Comparison of ENCODE assay signal across 8 cellular contexts in the genomic region with DNA sequence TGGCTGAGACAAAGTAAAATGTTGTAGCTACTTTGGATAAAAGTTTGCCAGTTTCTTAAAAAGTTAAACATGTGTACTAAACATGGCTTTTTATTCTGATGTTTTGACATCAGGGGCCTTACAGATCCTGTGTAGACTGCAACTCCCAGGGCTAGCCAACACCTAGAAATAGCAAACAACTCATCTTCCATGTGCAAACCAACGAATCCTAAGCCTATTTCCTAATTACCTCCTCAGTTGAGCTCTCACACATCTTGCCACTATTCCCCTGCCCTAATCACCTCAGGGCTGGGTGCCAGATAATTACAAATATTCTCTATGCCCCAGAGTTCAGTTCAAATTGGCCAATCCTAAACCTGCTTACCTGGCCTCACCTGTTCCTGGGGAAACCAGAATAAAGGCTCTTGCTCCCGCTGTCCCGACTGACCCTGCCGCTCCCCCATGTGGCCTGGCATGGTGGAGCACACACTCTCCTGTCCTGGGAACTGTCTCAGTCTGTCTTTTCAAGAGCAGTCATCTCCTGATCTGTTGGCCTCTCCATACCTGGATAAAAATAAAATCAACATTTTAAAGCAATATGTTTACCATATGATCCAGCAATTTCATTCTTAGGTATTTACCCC. TPM values are rescaled to one million over a fixed set of nuclear protein-coding genes. Genes with fewer than 3 reads are reported as not detected.
DNase-seq lines count a peak whose midpoint lies in the region; ATAC-seq and TF ChIP-seq lines count a peak whose summit lies in the region.

No MANE protein-coding gene starts in this region.

- CTCF ChIA-PET in A673 (lab: Charles Lee) (no interaction called here), PC-9 (lab: Charles Lee) (no interaction called here)

- no peaks in the 10 kb centered on the region for H4K20me1 ChIP-seq in PC-9 (ENCODE audit: insufficient read depth)

- ATAC-seq in naive B cell (ENCODE audit: low read depth in 2 of 2) (peak; percentile 66 to 70), HG03521 (IDR thresholded peaks at IDR 0.05; ENCODE audit: unreplicated experiment) (no peak)

- H3K4me1 ChIP-seq in A673 (ENCODE audit: insufficient read depth, low read length, poor library complexity, severe bottlenecking) (no peaks in the 10 kb centered on the region), PC-9 (replicated peaks; ENCODE audit: insufficient read depth) (peaks cover 8% of the 10 kb centered on the region; the same call in 1 of the 2 replicates)

- no TSS peak for BruUV-seq in A673 (replicated peaks; lab: Mats Ljungman, UMichigan)
- no TSS peak for BruUV-seq in PC-9 (replicated peaks; lab: Mats Ljungman, UMichigan)

- H3K9me3 Mint-ChIP-seq in naive B cell, result peaks cover 0 to 7% (median 0%) of the 10 kb centered on the region in 7 donors

- H3K9me2 ChIP-seq in PC-9 (ENCODE audit: insufficient read depth), result no peaks in the 10 kb centered on the region

- POLR2A ChIA-PET in A673 (lab: Charles Lee; ENCODE audit: low non-redundant PET), result no interaction called here
- POLR2A ChIA-PET in PC-9 (lab: Charles Lee; ENCODE audit: unreplicated experiment), result no interaction called here

- intact Hi-C loops in A673 (cut with micrococcal nuclease; ENCODE audit: unreplicated experiment) (no loop called here), PC-9 (cut with micrococcal nuclease; ENCODE audit: unreplicated experiment) (loop anchor here (2.0 to 5.0 kb wide), 2 partner anchors 136 to 231 kb away; partner anchors contain the start of genes GFM2 and NSA2)

- no peak overlapping the region for H3K27ac ChIP-seq in A673 (ENCODE audit: low read depth, low read length, poor library complexity, severe bottlenecking)
- H3K27ac ChIP-seq in PC-9, result no peak overlapping the region

- H3K27me3 Mint-ChIP-seq in naive B cell, result peaks cover 0 to 11% (median 10%) of the 10 kb centered on the region in 3 donors

- H3K27ac Mint-ChIP-seq in naive B cell, result no peak overlapping the region

- no peaks in the 10 kb centered on the region for H3F3A ChIP-seq in PC-9 (ENCODE audit: insufficient read depth, low read depth)

- no peaks in the 10 kb centered on the region for H3K9me3 ChIP-seq in A673 (ENCODE audit: low read depth, low read length, poor library complexity, severe bottlenecking)
- no peaks in the 10 kb centered on the region for H3K9me3 ChIP-seq in PC-9 (ENCODE audit: insufficient read depth, low read depth)

- H3K4me3 ChIP-seq in A673 (ENCODE audit: low read depth, low read length, poor library complexity, severe bottlenecking) (no peak overlapping the region), PC-9 (no peak overlapping the region)

- TF ChIP-seq CTCF in A673 (conservative IDR thresholded peaks at IDR 0.05; ENCODE audit: low read depth, low read length) (peak; percentile 37), GM12872 (IDR thresholded peaks at IDR 0.05; ENCODE audit: insufficient read depth, low read depth, low read length) (peak; percentile 64), PC-9 (conservative IDR thresholded peaks at IDR 0.05) (peak; percentile 75)

- H3K79me2 ChIP-seq in PC-9 (ENCODE audit: low read depth), result no peaks in the 10 kb centered on the region

- H3K4me2 ChIP-seq in PC-9, result peak overlapping the region; percentile 21; the same call in 1 of the 2 replicates

- no peaks in the 10 kb centered on the region for H3K36me3 Mint-ChIP-seq in naive B cell

- no peak for DNase-seq in A673 (ENCODE audit: low spot score)
- peak; percentile 67 to 78 for DNase-seq in PC-9
- DNase-seq in dermis blood vessel endothelial cell, result peak; percentile 13
- peak; percentile 17 for DNase-seq in naive B cell
- DNase-seq in NCI-H2227 (lab: John Stamatoyannopoulos, UW; ENCODE audit: unreplicated experiment), result no peak
- DNase-seq in NAMALWA (ENCODE audit: low spot score), result no peak

- H3K4me3 Mint-ChIP-seq in naive B cell, result no peak overlapping the region

- no peaks in the 10 kb centered on the region for H3K36me3 ChIP-seq in A673 (ENCODE audit: insufficient read depth, low read length, poor library complexity, severe bottlenecking)
- H3K36me3 ChIP-seq in PC-9 (ENCODE audit: low read depth), result no peaks in the 10 kb centered on the region

- H3K27me3 ChIP-seq in A673 (replicated peaks; ENCODE audit: insufficient read depth, low read depth, low read length, poor library complexity) (no peaks in the 10 kb centered on the region), PC-9 (ENCODE audit: insufficient read depth, low read depth) (no peaks in the 10 kb centered on the region)

- no peaks in the 10 kb centered on the region for H3K4me1 Mint-ChIP-seq in naive B cell

- no peak overlapping the region for H2AFZ ChIP-seq in PC-9

RNA-seq across cellular contexts. Expression of gene FAM169A, which starts 37.1 kb away (rescaled TPM):
- total RNA-seq in A673 (2021) (10.5 and 11.2 TPM in 2 replicates), PC-9 (2021) (2.1 and 3.9 TPM in 2 replicates), dermis blood vessel endothelial cell (4.0 and 4.9 TPM in 2 replicates)
- 1 to 10 TPM; 3.0 to 9.2 (median 7.5) TPM for polyA plus RNA-seq in naive B cell (ENCODE audit: low read depth in 6 of 6)

Comparison
In these comparisons a context has a peak if more than half of its experiments do, and no peak if none do; other contexts are left out.
1. DNase-seq: peak in PC-9 (2 of 2), dermis blood vessel endothelial cell (single experiment) and naive B cell (single experiment); none in A673 (single experiment), NCI-H2227 (single experiment) and NAMALWA (single experiment).
2. Peak in every context shown above with its lines, with median percentiles within 50 percentile points of each other: CTCF ChIP-seq.